ENCODE assay signal across 8 cellular contexts in genomic region chr4:81227138-81227537, GRCh38. TPM values are rescaled to one million over a fixed set of nuclear protein-coding genes. Genes with fewer than 3 reads are reported as not detected.
"Had no signal": no experiment of that assay in that cellular context is flagged by ENCODE, and none has a peak within 500 bp of the region (broad histone marks: within the 10 kb centered on the region; RNA-seq: fewer than 3 reads in every experiment).

No MANE protein-coding gene starts in this region.

- H3K9me3 ChIP-seq: HAP-1 had no signal

- H3K27ac ChIP-seq: GM23248, HL-60 had no signal

- H3K4me1 ChIP-seq: HAP-1 had no signal

- DNase-seq: GM23248, GOT3, H7, HFFc6 had no signal

- H3K36me3 ChIP-seq: HAP-1 had no signal

- ATAC-seq: HCT116, HepG2 had no signal

- H3K4me3 ChIP-seq: GM23248, HAP-1 had no signal

RNA-seq across cellular contexts. Expression of gene PRKG2, which starts 12.1 kb away (rescaled TPM):
- total RNA-seq: HFFc6 had no signal
